22 cellular contexts compared by ENCODE assay signal in genomic region chr11:66365711-66366619, GRCh38. TPM values are rescaled to one million over a fixed set of nuclear protein-coding genes. Genes with fewer than 3 reads are reported as not detected.
DNase-seq lines count a peak whose midpoint lies in the region; ATAC-seq and TF ChIP-seq lines count a peak whose summit lies in the region.
"Had no signal": no experiment of that assay in that cellular context is flagged by ENCODE, and none has a peak within 500 bp of the region (broad histone marks: within the 10 kb centered on the region; RNA-seq: fewer than 3 reads in every experiment).

No MANE protein-coding gene starts in this region.

- no peak overlapping the region for H3K4me2 ChIP-seq in osteoblast (ENCODE audit: insufficient read depth, low read length)

- H3K27me3 Mint-ChIP-seq in Caco-2 (ENCODE audit: insufficient read depth, unreplicated experiment) (no peaks in the 10 kb centered on the region), chondrocyte (ENCODE audit: low read depth) (no peaks in the 10 kb centered on the region)
- H3K27me3 Mint-ChIP-seq in CD4-positive, alpha-beta T cell = no peaks in the 10 kb centered on the region
- H3K27me3 Mint-ChIP-seq: activated CD4-positive, alpha-beta memory T cell treated with anti-CD3 and anti-CD28 coated beads, Interleukin-2, amount 10 ng/mL, durations not matched to agents 7 days and 5 days; naive thymus-derived CD4-positive, alpha-beta T cell had no signal

- intact Hi-C loops in Caco-2 (cut with micrococcal nuclease; ENCODE audit: unreplicated experiment) = no loop called here
- intact Hi-C loops in CD4-positive, alpha-beta T cell (cut with DNase I, micrococcal nuclease) = no loop called here

- H3K9me3 ChIP-seq in Caco-2 (no peaks in the 10 kb centered on the region), osteoblast (ENCODE audit: low read depth, low read length) (no peaks in the 10 kb centered on the region)
- H3K9me3 ChIP-seq in CD4-positive, alpha-beta T cell (ENCODE audit: control insufficient read depth, low read length) = no peaks in the 10 kb centered on the region
- H3K9me3 ChIP-seq: uterus had no signal

- H3K4me3 Mint-ChIP-seq in Caco-2 (ENCODE audit: unreplicated experiment) (peak overlapping the region; percentile 49), chondrocyte (ENCODE audit: unreplicated experiment) (no peak overlapping the region)
- no peak overlapping the region for H3K4me3 Mint-ChIP-seq in CD4-positive, alpha-beta T cell
- H3K4me3 Mint-ChIP-seq: activated CD4-positive, alpha-beta memory T cell treated with anti-CD3 and anti-CD28 coated beads, Interleukin-2, amount 10 ng/mL, durations not matched to agents 7 days and 5 days; dendritic cell treated with granulocyte-macrophage colony-stimulating factor and Interleukin-4, amounts not matched to agents 40 ng/mL and 50 ng/mL, for 4 days; naive thymus-derived CD4-positive, alpha-beta T cell had no signal

- no peak overlapping the region for H2AFZ ChIP-seq in osteoblast (ENCODE audit: low read length)
- H2AFZ ChIP-seq: parathyroid adenoma had no signal

- H3K27ac Mint-ChIP-seq in Caco-2 (ENCODE audit: unreplicated experiment) (peak overlapping the region; percentile 57), chondrocyte (ENCODE audit: unreplicated experiment) (no peak overlapping the region)
- no peak overlapping the region for H3K27ac Mint-ChIP-seq in CD4-positive, alpha-beta T cell
- H3K27ac Mint-ChIP-seq: activated CD4-positive, alpha-beta memory T cell treated with anti-CD3 and anti-CD28 coated beads, Interleukin-2, amount 10 ng/mL, durations not matched to agents 7 days and 5 days; dendritic cell treated with granulocyte-macrophage colony-stimulating factor and Interleukin-4, amounts not matched to agents 40 ng/mL and 50 ng/mL, for 4 days had no signal

- H3K36me3 Mint-ChIP-seq in Caco-2 (ENCODE audit: insufficient read depth, unreplicated experiment) (peaks cover 94% of the 10 kb centered on the region), chondrocyte (ENCODE audit: low read depth) (peaks cover 4% of the 10 kb centered on the region)
- no peaks in the 10 kb centered on the region for H3K36me3 Mint-ChIP-seq in CD4-positive, alpha-beta T cell (ENCODE audit: low read depth)
- H3K36me3 Mint-ChIP-seq: naive thymus-derived CD4-positive, alpha-beta T cell had no signal

- peaks cover 10% of the 10 kb centered on the region for H3K4me1 ChIP-seq in Caco-2
- peaks cover 12% of the 10 kb centered on the region for H3K4me1 ChIP-seq in osteoblast (ENCODE audit: insufficient read depth, low read length)
- H3K4me1 ChIP-seq: parathyroid adenoma, uterus had no signal

- POLR2A ChIA-PET in Caco-2 (lab: Charles Lee) = interaction anchor here (1.1 kb wide), 1 partner anchor 77 kb away, joined by 3 read pairs; the partner anchor contains the start of gene YIF1A
- POLR2A ChIA-PET in CD4-positive, alpha-beta T cell (lab: Charles Lee) = interaction anchor here (0.7 to 1.4 kb wide), 2 partner anchors 18 to 54 kb away, joined by 3 to 5 read pairs; partner anchors contain the start of gene B4GAT1

- TF ChIP-seq CTCF in Caco-2 (IDR thresholded peaks at IDR 0.05; ENCODE audit: insufficient read depth in 1 of 2, low read depth in 1 of 2, low read length in 1 of 2, severe bottlenecking in 1 of 2, unreplicated experiment in 1 of 2) (no peak), chondrocyte (IDR thresholded peaks at IDR 0.05) (no peak), osteoblast (IDR thresholded peaks at IDR 0.05; ENCODE audit: extremely low read depth, low read depth, low read length) (no peak)
- no peak for TF ChIP-seq CTCF in CD4-positive, alpha-beta T cell (IDR thresholded peaks at IDR 0.05)

- no peaks in the 10 kb centered on the region for H3K9me3 Mint-ChIP-seq in Caco-2 (ENCODE audit: unreplicated experiment)
- H3K9me3 Mint-ChIP-seq in chondrocyte (ENCODE audit: low read depth) = no peaks in the 10 kb centered on the region
- no peaks in the 10 kb centered on the region for H3K9me3 Mint-ChIP-seq in CD4-positive, alpha-beta T cell
- H3K9me3 Mint-ChIP-seq: activated CD4-positive, alpha-beta memory T cell treated with anti-CD3 and anti-CD28 coated beads, Interleukin-2, amount 10 ng/mL, durations not matched to agents 7 days and 5 days; dendritic cell treated with granulocyte-macrophage colony-stimulating factor and Interleukin-4, amounts not matched to agents 40 ng/mL and 50 ng/mL, for 4 days; naive thymus-derived CD4-positive, alpha-beta T cell had no signal

- peak in 1 of 2 experiments; percentile 44 for DNase-seq in Caco-2
- peak; percentile 56 for DNase-seq in HuH-7 (ENCODE audit: low spot score)
- peak; percentile 67 for DNase-seq in chondrocyte (ENCODE audit: low spot score)
- peak; percentile 46 for DNase-seq in osteoblast (ENCODE audit: insufficient read length, low spot score, missing footprints)
- DNase-seq in CD4-positive, alpha-beta T cell = no peak
- DNase-seq: activated CD4-positive, alpha-beta memory T cell treated with anti-CD3 and anti-CD28 coated beads, Interleukin-2, amount 10 ng/mL, durations not matched to agents 7 days and 5 days; activated CD4-positive, CD25-positive, alpha-beta regulatory T cell; activated naive CD4-positive, alpha-beta T cell; amniotic stem cell; glutamatergic neuron; HCEC 1CT; naive thymus-derived CD4-positive, alpha-beta T cell; NCI-H1436; NCI-H524; NK-92 treated with Interleukin-12 subunit alpha and Interleukin-12 subunit beta, amount 100 ng/mL, for 24 hours; uterus had no signal

- H4K20me1 ChIP-seq in osteoblast (ENCODE audit: insufficient read depth, low read length) = no peaks in the 10 kb centered on the region

- TSS peak; percentile 4 for BruUV-seq in Caco-2 (replicated peaks; lab: Mats Ljungman, UMichigan)

- ATAC-seq in GM21381 (IDR thresholded peaks at IDR 0.05; ENCODE audit: unreplicated experiment) = no peak
- no peak for ATAC-seq in GM18909 (IDR thresholded peaks at IDR 0.05; ENCODE audit: poor library complexity, unreplicated experiment)
- ATAC-seq in HG03135 (IDR thresholded peaks at IDR 0.05; ENCODE audit: unreplicated experiment) = no peak
- no peak for ATAC-seq in CD4-positive, alpha-beta T cell (ENCODE audit: poor library complexity)
- ATAC-seq: naive thymus-derived CD4-positive, alpha-beta T cell had no signal

- no peak overlapping the region for H3K4me3 ChIP-seq in Caco-2 (ENCODE audit: low read depth, low read length)
- no peak overlapping the region for H3K4me3 ChIP-seq in osteoblast (ENCODE audit: insufficient read depth, low read length)
- H3K4me3 ChIP-seq: uterus had no signal

- peaks cover 16% of the 10 kb centered on the region for H3K4me1 Mint-ChIP-seq in Caco-2 (ENCODE audit: low read depth, unreplicated experiment)
- H3K4me1 Mint-ChIP-seq in chondrocyte (ENCODE audit: low read depth) = peaks cover 15% of the 10 kb centered on the region
- H3K4me1 Mint-ChIP-seq in CD4-positive, alpha-beta T cell (ENCODE audit: low read depth) = no peaks in the 10 kb centered on the region

- CTCF ChIA-PET in Caco-2 (lab: Charles Lee) = interaction anchor here (0.6 to 1.6 kb wide), 2 partner anchors 20 to 1242 kb away, joined by 3 to 6 read pairs; no protein-coding TSS in a partner anchor
- CTCF ChIA-PET in CD4-positive, alpha-beta T cell (lab: Charles Lee) = no interaction called here

- H3K36me3 ChIP-seq in Caco-2 (ENCODE audit: control insufficient read depth, insufficient read depth, low read length) (peaks cover 5% of the 10 kb centered on the region; the same call in 1 of the 2 replicates), osteoblast (ENCODE audit: insufficient read depth, low read length) (no peaks in the 10 kb centered on the region)
- H3K36me3 ChIP-seq: uterus had no signal

- H3K79me2 ChIP-seq in osteoblast (ENCODE audit: insufficient read depth, low read length) = no peaks in the 10 kb centered on the region
- H3K79me2 ChIP-seq: parathyroid adenoma had no signal

- no peaks in the 10 kb centered on the region for H3K27me3 ChIP-seq in Caco-2 (replicated peaks; ENCODE audit: control insufficient read depth, insufficient read depth, low read length)
- peaks cover 2% of the 10 kb centered on the region for H3K27me3 ChIP-seq in osteoblast (ENCODE audit: insufficient read depth, low read length)
- H3K27me3 ChIP-seq in CD4-positive, alpha-beta T cell (ENCODE audit: control insufficient read depth, insufficient read depth, low read length) = no peaks in the 10 kb centered on the region

- no peak overlapping the region for H3K27ac ChIP-seq in osteoblast (ENCODE audit: low read depth, low read length)
- H3K27ac ChIP-seq in CD4-positive, alpha-beta T cell (ENCODE audit: low read depth, low read length) = no peak overlapping the region
- H3K27ac ChIP-seq: C4-2B, parathyroid adenoma, uterus had no signal

RNA-seq across cellular contexts. Expression of gene SLC29A2, which starts 5.6 kb away (rescaled TPM):
- total RNA-seq in Caco-2 (2022) = 30.3 and 32.0 TPM in 2 replicates
- total RNA-seq in chondrocyte = 2.6 to 8.9 TPM (median 7.9 TPM) in 3 replicates
- under 0.01 and 0.29 TPM in 2 replicates for total RNA-seq in osteoblast
- total RNA-seq in CD4-positive, alpha-beta T cell = 1 to 10 TPM; 9.7 TPM

RNA-seq across cellular contexts. Expression of gene B4GAT1, which starts 18.5 kb away (rescaled TPM):
- 23.0 and 23.8 TPM in 2 replicates for total RNA-seq in Caco-2 (2022)
- 18.2 to 30.4 TPM (median 21.1 TPM) in 3 replicates for total RNA-seq in chondrocyte
- 20.6 and 21.2 TPM in 2 replicates for total RNA-seq in osteoblast
- total RNA-seq in CD4-positive, alpha-beta T cell = 1 to 10 TPM; 1.9 to 2.0 TPM

RNA-seq across cellular contexts. Expression of gene BRMS1, which starts 21.1 kb away (rescaled TPM):
- total RNA-seq in Caco-2 (2022) (58.1 and 58.2 TPM in 2 replicates), chondrocyte (22.4 to 23.6 TPM (median 23.3 TPM) in 3 replicates), osteoblast (43.0 and 43.1 TPM in 2 replicates)
- 10 to 100 TPM; 52.7 to 58.4 TPM for total RNA-seq in CD4-positive, alpha-beta T cell

RNA-seq across cellular contexts. Expression of gene RIN1, which starts 29.7 kb away (rescaled TPM):
- 11.7 and 12.7 TPM in 2 replicates for total RNA-seq in Caco-2 (2022)
- 7.1 to 7.7 TPM (median 7.2 TPM) in 3 replicates for total RNA-seq in chondrocyte
- total RNA-seq in osteoblast = 27.1 and 31.8 TPM in 2 replicates
- total RNA-seq in CD4-positive, alpha-beta T cell = 1 to 10 TPM; 1.2 to 1.6 TPM

RNA-seq across cellular contexts. Expression of gene CD248, which starts 49.1 kb away (rescaled TPM):
- 0.27 TPM in 1 of 2 replicates, not detected in the other for total RNA-seq in Caco-2 (2022)
- total RNA-seq in chondrocyte = 44.5 to 113 TPM (median 109 TPM) in 3 replicates
- 103 and 107 TPM in 2 replicates for total RNA-seq in osteoblast
- 1 to 10 TPM; 3.3 to 3.4 TPM for total RNA-seq in CD4-positive, alpha-beta T cell
- total RNA-seq: activated CD4-positive, alpha-beta memory T cell treated with anti-CD3 and anti-CD28 coated beads, Interleukin-2, amount 10 ng/mL, durations not matched to agents 7 days and 5 days had no signal

Comparison
In these comparisons a context has a peak if more than half of its experiments do, and no peak if none do; other contexts are left out.
1. DNase-seq: peak in HuH-7 (single experiment), chondrocyte (single experiment) and osteoblast (single experiment); none in CD4-positive, alpha-beta T cell (0 of 10).